16 cellular contexts compared by ENCODE assay signal in genomic region chr4:119707336-119707735, GRCh38.
DNase-seq lines count a peak whose midpoint lies in the region; ATAC-seq and TF ChIP-seq lines count a peak whose summit lies in the region.
"Had no signal": no experiment of that assay in that cellular context is flagged by ENCODE, and none has a peak within 500 bp of the region (broad histone marks: within the 10 kb centered on the region; RNA-seq: fewer than 3 reads in every experiment).

No MANE protein-coding gene starts in this region.

- no peaks in the 10 kb centered on the region for H3K79me1 ChIP-seq in IMR-90 (ENCODE audit: low read depth in 1 of 2, low read length in 2 of 2)

- WGBS in IMR-90 (ENCODE audit: extremely low coverage in 2 of 2, insufficient read length in 1 of 2), 2 experiments = no CpG with 5 or more reads among the region's 3 CpGs
- WGBS in liver = 35% methylated on average over 3 of the region's 3 CpGs

- in situ Hi-C loops in IMR-90 (cut with MboI; ENCODE audit: low sequenced_read_pairs) = no loop called here

- TF ChIP-seq CTCF in IMR-90 (conservative IDR thresholded peaks at IDR 0.05; ENCODE audit: low read depth, low read length) = no peak
- no peak for TF ChIP-seq CTCF in colonic mucosa (IDR thresholded peaks at IDR 0.05)
- no peak for TF ChIP-seq CTCF in liver (IDR thresholded peaks at IDR 0.05; ENCODE audit: low read depth, low read length, missing input control)
- TF ChIP-seq CTCF in Peyer's patch (IDR thresholded peaks at IDR 0.05) = no peak

- H2AK9ac ChIP-seq in IMR-90 (replicated peaks; ENCODE audit: low read depth, low read length, poor library complexity) = no peak overlapping the region

- no peak for DNase-seq in IMR-90
- peak; percentile 40 for DNase-seq in colonic mucosa
- DNase-seq in HPDE6-E6E7 (ENCODE audit: extremely low spot score) = no peak
- no peak for DNase-seq in Peyer's patch
- DNase-seq in NCI-H1436 (lab: John Stamatoyannopoulos, UW) = no peak
- DNase-seq in stimulated activated CD8-positive, alpha-beta memory T cell treated with anti-CD3 and anti-CD28 coated beads, Interleukin-4, amount 100 ng/mL, for 48 hours = no peak
- DNase-seq: BE2C; CD4-positive, alpha-beta memory T cell; DMS153; DMS79 treated with DMSO at 0.1 percent for 48 hours; EL; GM23248 had no signal

- ATAC-seq in IMR-90 (ENCODE audit: low read depth) = no peak
- ATAC-seq: A549, HCT116 had no signal

- peak overlapping the region; percentile 33; the same call in 1 of the 2 replicates for H3K4ac ChIP-seq in IMR-90 (ENCODE audit: low read depth, low read length)

- H3K14ac ChIP-seq in IMR-90 (replicated peaks; ENCODE audit: low read depth, low read length) = no peak overlapping the region

- no peaks in the 10 kb centered on the region for H3K27me3 ChIP-seq in IMR-90 (ENCODE audit: control insufficient read depth, insufficient read depth, low read length)
- no peaks in the 10 kb centered on the region for H3K27me3 ChIP-seq in colonic mucosa
- no peaks in the 10 kb centered on the region for H3K27me3 ChIP-seq in liver (ENCODE audit: control insufficient read depth in 4 of 4, insufficient read depth in 4 of 4, low read length in 3 of 4)
- H3K27me3 ChIP-seq in Peyer's patch = no peaks in the 10 kb centered on the region

- H3K4me2 ChIP-seq in IMR-90 (ENCODE audit: low read depth, low read length) = no peak overlapping the region
- H3K4me2 ChIP-seq: A549 had no signal

- H3K9ac ChIP-seq in IMR-90 (ENCODE audit: low read depth, low read length) (no peak overlapping the region), colonic mucosa (ENCODE audit: low read depth in 2 of 2, low read length in 2 of 2) (no peak overlapping the region), liver (ENCODE audit: low read depth in 1 of 2, low read length in 2 of 2) (no peak overlapping the region)
- H3K9ac ChIP-seq: GM23248 had no signal

- H3K4me1 ChIP-seq in IMR-90 (ENCODE audit: control insufficient read depth, insufficient read depth, low read length) = no peaks in the 10 kb centered on the region; the same call in 1 of the 2 replicates
- no peaks in the 10 kb centered on the region for H3K4me1 ChIP-seq in colonic mucosa
- peaks cover 0 to 10% (median 2%) of the 10 kb centered on the region in 4 donors for H3K4me1 ChIP-seq in liver (ENCODE audit: control insufficient read depth in 4 of 4, insufficient read depth in 4 of 4, low read length in 3 of 4)
- H3K4me1 ChIP-seq in Peyer's patch = peaks cover 0 to 9% (median 0%) of the 10 kb centered on the region in 4 donors
- H3K4me1 ChIP-seq: A549, BE2C had no signal

- no peaks in the 10 kb centered on the region for H3K9me1 ChIP-seq in IMR-90 (ENCODE audit: insufficient read depth, low read length)

- no peak overlapping the region for H3K56ac ChIP-seq in IMR-90 (ENCODE audit: extremely low read depth, insufficient read depth, low read length)

- no peak overlapping the region for H3K4me3 ChIP-seq in IMR-90 (ENCODE audit: insufficient read depth, low read depth, low read length)
- no peak overlapping the region for H3K4me3 ChIP-seq in colonic mucosa
- no peak overlapping the region for H3K4me3 ChIP-seq in liver (ENCODE audit: low read depth in 1 of 3, low read length in 3 of 3)
- H3K4me3 ChIP-seq in Peyer's patch = no peak overlapping the region
- H3K4me3 ChIP-seq: A549, GM23248 had no signal

- CTCF ChIA-PET in IMR-90 (lab: Yijun Ruan, JAX) = interaction anchor here (1.3 kb wide), 1 partner anchor 47 kb away, joined by 3 read pairs; no protein-coding TSS in a partner anchor

- no peak overlapping the region for H4K5ac ChIP-seq in IMR-90 (ENCODE audit: low read depth, low read length)

- H4K91ac ChIP-seq in IMR-90 (ENCODE audit: insufficient read depth, low read depth, low read length) = no peak overlapping the region

- H3K27ac ChIP-seq in IMR-90 (ENCODE audit: insufficient read depth, low read length) = no peak overlapping the region
- H3K27ac ChIP-seq in colonic mucosa = no peak overlapping the region
- H3K27ac ChIP-seq in liver (ENCODE audit: low read depth in 1 of 2, low read length in 2 of 2) = no peak overlapping the region
- H3K27ac ChIP-seq in Peyer's patch = no peak overlapping the region
- H3K27ac ChIP-seq: A549, C4-2B, GM23248 had no signal

- H2AFZ ChIP-seq in IMR-90 (replicated peaks; ENCODE audit: low read length, poor library complexity) = no peak overlapping the region

- no peaks in the 10 kb centered on the region for H4K20me1 ChIP-seq in IMR-90 (ENCODE audit: insufficient read depth, low read length)

- intact Hi-C loops in IMR-90 (cut with micrococcal nuclease) = no loop called here
- intact Hi-C loops in colonic mucosa (cut with DNase I) = no loop called here

- dilution Hi-C loops in IMR-90 (cut with HindIII; ENCODE audit: low sequenced_read_pairs, unreplicated experiment) = no loop called here

- 0 out of 2 replicates have a peak overlapping the region, but pooled peaks have one; percentile 73 for H3K23ac ChIP-seq in IMR-90 (ENCODE audit: low read depth, low read length)

- H3K36me3 ChIP-seq in IMR-90 (ENCODE audit: control insufficient read depth, insufficient read depth, low read length) (no peaks in the 10 kb centered on the region), colonic mucosa (no peaks in the 10 kb centered on the region), liver (ENCODE audit: control insufficient read depth in 4 of 4, insufficient read depth in 3 of 4, low read depth in 1 of 4, low read length in 3 of 4) (no peaks in the 10 kb centered on the region), Peyer's patch (no peaks in the 10 kb centered on the region)
- H3K36me3 ChIP-seq: BE2C had no signal

- no TSS peak for BruUV-seq in IMR-90 (replicated peaks; lab: Mats Ljungman, UMichigan)

- peak overlapping the region; percentile 13; the same call in 1 of the 3 replicates for H2BK15ac ChIP-seq in IMR-90 (ENCODE audit: low read depth, low read length)

- H3K9me3 ChIP-seq in IMR-90 (ENCODE audit: control insufficient read depth, insufficient read depth, low read length) (no peaks in the 10 kb centered on the region), colonic mucosa (no peaks in the 10 kb centered on the region), liver (ENCODE audit: control insufficient read depth in 4 of 4, low read length in 3 of 4) (no peaks in the 10 kb centered on the region), Peyer's patch (peaks cover 0 to 6% (median 0%) of the 10 kb centered on the region in 4 donors)
- H3K9me3 ChIP-seq: A549, BE2C had no signal

- no peak overlapping the region; a peak in 1 of 4 replicates for H4K8ac ChIP-seq in IMR-90 (ENCODE audit: low read depth in 2 of 2, low read length in 2 of 2)

- TF ChIP-seq POLR2A in IMR-90 (IDR thresholded peaks at IDR 0.05; ENCODE audit: low read depth, low read length) (no peak), Peyer's patch (IDR thresholded peaks at IDR 0.05) (no peak)

- no peak overlapping the region for H2AK5ac ChIP-seq in IMR-90 (ENCODE audit: low read depth, low read length)

- peak overlapping the region; percentile 29; the same call in 1 of the 2 replicates for H2BK20ac ChIP-seq in IMR-90 (ENCODE audit: low read depth, low read length)

- no peak overlapping the region for H3K18ac ChIP-seq in IMR-90 (ENCODE audit: low read depth, low read length)

- TF ChIP-seq RAD21 in IMR-90 (IDR thresholded peaks at IDR 0.05; ENCODE audit: low read length) (no peak), liver (IDR thresholded peaks at IDR 0.05) (peak in 1 of 2 donors; percentile 52)

- 0 out of 2 replicates have a peak overlapping the region, but pooled peaks have one; percentile 42 for H2BK120ac ChIP-seq in IMR-90 (ENCODE audit: low read depth, low read length)

- no peak overlapping the region for H2BK5ac ChIP-seq in IMR-90 (ENCODE audit: low read depth, low read length, poor library complexity, severe bottlenecking)

- POLR2A ChIA-PET in IMR-90 (lab: Charles Lee; ENCODE audit: unreplicated experiment) = no interaction called here

TF ChIP-seq in IMR-90, 13 proteins besides CTCF, POLR2A, EP300 and RAD21 (continues in another document):
- TF ChIP-seq CHD1 (IDR thresholded peaks at IDR 0.05; ENCODE audit: low read depth, low read length) (no peak), RFX5 (IDR thresholded peaks at IDR 0.05; ENCODE audit: low read depth, low read length) (no peak), CEBPB (IDR thresholded peaks at IDR 0.05; ENCODE audit: low read depth, low read length) (no peak), MAZ (IDR thresholded peaks at IDR 0.05; ENCODE audit: borderline replicate concordance, low read depth, low read length) (no peak), ELK1 (IDR thresholded peaks at IDR 0.05; ENCODE audit: borderline replicate concordance, low read depth, low read length) (no peak), SMC3 (IDR thresholded peaks at IDR 0.05; ENCODE audit: low read depth, low read length) (no peak), NFE2L2 (IDR thresholded peaks at IDR 0.05; ENCODE audit: low read depth, low read length) (no peak)

TF ChIP-seq in liver, 16 proteins besides CTCF, POLR2A, EP300 and RAD21 (continues in another document):
- TF ChIP-seq TAF1 (conservative IDR thresholded peaks at IDR 0.05) (no peak), NR2F2 (IDR thresholded peaks at IDR 0.05) (no peak), ATF3 (IDR thresholded peaks at IDR 0.05) (peak; percentile 35), HNF4A (conservative IDR thresholded peaks at IDR 0.05) (peak; percentile 96 to 98)
